22 cellular contexts compared by ENCODE assay signal in genomic region chr5:180606215-180606785, GRCh38. TPM values are rescaled to one million over a fixed set of nuclear protein-coding genes. Genes with fewer than 3 reads are reported as not detected.
DNase-seq lines count a peak whose midpoint lies in the region; ATAC-seq, FAIRE-seq and TF ChIP-seq lines count a peak whose summit lies in the region.
"Had no signal": no experiment of that assay in that cellular context is flagged by ENCODE, and none has a peak within 500 bp of the region (broad histone marks: within the 10 kb centered on the region; RNA-seq: fewer than 3 reads in every experiment).

No MANE protein-coding gene starts in this region.

- H3K4me2 ChIP-seq in IMR-90 (ENCODE audit: low read depth, low read length) (no peak overlapping the region), H1 (ENCODE audit: insufficient read depth in 1 of 2, low read depth in 2 of 2, low read length in 2 of 2) (no peak overlapping the region), osteoblast (ENCODE audit: insufficient read depth, low read length) (no peak overlapping the region)

- H4K5ac ChIP-seq in IMR-90 (ENCODE audit: low read depth, low read length) (no peak overlapping the region), H1 (ENCODE audit: insufficient read length, low read depth, low read length) (no peak overlapping the region)

- H2BK20ac ChIP-seq in IMR-90 (ENCODE audit: low read depth, low read length): no peak overlapping the region
- no peak overlapping the region for H2BK20ac ChIP-seq in H1 (ENCODE audit: low read length)

- TF ChIP-seq RAD21 in IMR-90 (IDR thresholded peaks at IDR 0.05; ENCODE audit: low read length) (no peak), H1 (IDR thresholded peaks at IDR 0.05 in 1 of 2, conservative IDR thresholded peaks at IDR 0.05 in 1 of 2; ENCODE audit: low read depth in 2 of 2, low read length in 2 of 2) (no peak)

- no peak overlapping the region for H2BK12ac ChIP-seq in H1 (ENCODE audit: low read depth, low read length)

- H3K79me1 ChIP-seq in IMR-90 (ENCODE audit: low read depth in 1 of 2, low read length in 2 of 2): no peaks in the 10 kb centered on the region
- H3K79me1 ChIP-seq in H1 (ENCODE audit: low read depth, low read length): no peaks in the 10 kb centered on the region

- CTCF ChIA-PET in activated CD4-positive, alpha-beta T cell treated with anti-CD3 and anti-CD28 coated beads for 36 hours (lab: Charles Lee): interaction anchor here (0.5 to 2.4 kb wide), 15 partner anchors 14 to 313 kb away, joined by 3 to 11 read pairs (median 3); partner anchors contain the start of gene SCGB3A1
- CTCF ChIA-PET in IMR-90 (lab: Yijun Ruan, JAX): interaction anchor here (0.6 to 1.2 kb wide), 2 partner anchors 13 to 683 kb away, joined by 3 to 8 read pairs; no protein-coding TSS in a partner anchor
- CTCF ChIA-PET in H1 (lab: Charles Lee; ENCODE audit: partially characterized antibody): interaction anchor here (0.6 to 7.4 kb wide), 47 partner anchors 7 to 554 kb away, joined by 3 to 52 read pairs (median 3); partner anchors contain the start of genes CNOT6 and SCGB3A1

- POLR2A ChIA-PET in activated CD4-positive, alpha-beta T cell treated with anti-CD3 and anti-CD28 coated beads for 36 hours (lab: Charles Lee): no interaction called here
- POLR2A ChIA-PET in IMR-90 (lab: Charles Lee; ENCODE audit: unreplicated experiment): interaction anchor here (0.6 kb wide), 1 partner anchor 276 kb away, joined by 4 read pairs; no protein-coding TSS in a partner anchor
- POLR2A ChIA-PET in H1 (lab: Charles Lee; ENCODE audit: partially characterized antibody): interaction anchor here (0.6 to 1.4 kb wide), 2 partner anchors 13 to 27 kb away, joined by 3 read pairs; no protein-coding TSS in a partner anchor

- no peak overlapping the region for H3K23ac ChIP-seq in IMR-90 (ENCODE audit: low read depth, low read length)
- no peak overlapping the region for H3K23ac ChIP-seq in H1 (ENCODE audit: insufficient read length)

- H4K8ac ChIP-seq in IMR-90 (ENCODE audit: low read depth in 2 of 2, low read length in 2 of 2): no peak overlapping the region
- H4K8ac ChIP-seq in H1 (ENCODE audit: extremely low read depth, insufficient read depth, low read length): peak overlapping the region; percentile 53; the same call in 1 of the 2 replicates

- TF ChIP-seq POLR2A in IMR-90 (IDR thresholded peaks at IDR 0.05; ENCODE audit: low read depth, low read length): no peak
- no peak for TF ChIP-seq POLR2A in H1 (IDR thresholded peaks at IDR 0.05; ENCODE audit: control extremely low read depth in 1 of 2, low read depth in 2 of 2, low read length in 2 of 2)

- H3K27me3 ChIP-seq in IMR-90 (ENCODE audit: control insufficient read depth, insufficient read depth, low read length): peaks cover 10% of the 10 kb centered on the region; the same call in 1 of the 2 replicates
- no peaks in the 10 kb centered on the region for H3K27me3 ChIP-seq in H1 (replicated peaks in 1 of 4; ENCODE audit: control insufficient read depth in 3 of 4, extremely low read depth in 1 of 4, insufficient read depth in 3 of 4, low read length in 3 of 4)
- no peaks in the 10 kb centered on the region for H3K27me3 ChIP-seq in osteoblast (ENCODE audit: insufficient read depth, low read length)
- H3K27me3 ChIP-seq in SJCRH30: no peaks in the 10 kb centered on the region; the same call in 1 of the 2 replicates
- H3K27me3 ChIP-seq: transverse colon had no signal

- H2BK120ac ChIP-seq in IMR-90 (ENCODE audit: low read depth, low read length) (no peak overlapping the region), H1 (replicated peaks; ENCODE audit: low read depth, low read length) (no peak overlapping the region)

- no peak overlapping the region for H2BK5ac ChIP-seq in IMR-90 (ENCODE audit: low read depth, low read length, poor library complexity, severe bottlenecking)
- peak overlapping the region; percentile 66; the same call in 1 of the 2 replicates for H2BK5ac ChIP-seq in H1 (ENCODE audit: low read depth, low read length)

- no peaks in the 10 kb centered on the region for H3K23me2 ChIP-seq in H1 (ENCODE audit: low read depth, low read length)

- H3K4ac ChIP-seq in IMR-90 (ENCODE audit: low read depth, low read length) (no peak overlapping the region), H1 (replicated peaks; ENCODE audit: insufficient read length, low read depth, low read length) (no peak overlapping the region)

- H3K79me2 ChIP-seq in H1 (ENCODE audit: control insufficient read depth in 1 of 2, insufficient read depth in 2 of 2, low read length in 2 of 2) (no peaks in the 10 kb centered on the region), osteoblast (ENCODE audit: insufficient read depth, low read length) (no peaks in the 10 kb centered on the region)

- no peaks in the 10 kb centered on the region; the same call in 1 of the 2 replicates for H4K20me1 ChIP-seq in IMR-90 (ENCODE audit: insufficient read depth, low read length)
- peaks cover 0 to 1% of the 10 kb centered on the region in 2 experiments for H4K20me1 ChIP-seq in H1 (replicated peaks in 1 of 2; ENCODE audit: control insufficient read depth in 1 of 2, insufficient read depth in 2 of 2, low read length in 2 of 2)
- H4K20me1 ChIP-seq in osteoblast (ENCODE audit: insufficient read depth, low read length): no peaks in the 10 kb centered on the region

- BruUV-seq in IMR-90 (replicated peaks; lab: Mats Ljungman, UMichigan): no TSS peak

- H3K56ac ChIP-seq in IMR-90 (ENCODE audit: extremely low read depth, insufficient read depth, low read length) (no peak overlapping the region), H1 (replicated peaks; ENCODE audit: insufficient read length, low read depth, low read length) (no peak overlapping the region)

- peak; percentile 9 for ATAC-seq in activated CD4-positive, alpha-beta T cell treated with anti-CD3 and anti-CD28 coated beads for 36 hours
- no peak for ATAC-seq in IMR-90 (ENCODE audit: low read depth)

- no peak overlapping the region for H3K27ac Mint-ChIP-seq in activated CD4-positive, alpha-beta T cell treated with anti-CD3 and anti-CD28 coated beads for 36 hours
- H3K27ac Mint-ChIP-seq: brain; effector memory CD8-positive, alpha-beta T cell had no signal

- peak overlapping the region; percentile 2 for H2AFZ ChIP-seq in IMR-90 (replicated peaks; ENCODE audit: low read length, poor library complexity)
- no peak overlapping the region for H2AFZ ChIP-seq in H1 (ENCODE audit: low read length)
- peak overlapping the region; percentile 3 for H2AFZ ChIP-seq in osteoblast (ENCODE audit: low read length)

- in situ Hi-C loops in IMR-90 (cut with MboI; ENCODE audit: low sequenced_read_pairs): no loop called here

- no peaks in the 10 kb centered on the region for H3K9me3 Mint-ChIP-seq in activated CD4-positive, alpha-beta T cell treated with anti-CD3 and anti-CD28 coated beads for 36 hours (ENCODE audit: low read depth)
- H3K9me3 Mint-ChIP-seq: brain; effector memory CD8-positive, alpha-beta T cell had no signal

- no peak for TF ChIP-seq EP300 in H1 (IDR thresholded peaks at IDR 0.05; ENCODE audit: borderline replicate concordance in 1 of 2, low read depth in 2 of 2, low read length in 2 of 2)

- intact Hi-C loops in activated CD4-positive, alpha-beta T cell treated with anti-CD3 and anti-CD28 coated beads for 36 hours (cut with DNase I, micrococcal nuclease): loop anchor here (1.0 to 5.0 kb wide), 5 partner anchors 81 to 313 kb away; partner anchors contain the start of gene CNOT6 (in 2 of the 2)
- intact Hi-C loops in IMR-90 (cut with micrococcal nuclease): loop anchor here (1.0 to 10.0 kb wide), 4 partner anchors 111 to 401 kb away; partner anchors contain the start of genes CNOT6, GFPT2 and RASGEF1C

- dilution Hi-C loops in IMR-90 (cut with HindIII; ENCODE audit: low sequenced_read_pairs, unreplicated experiment): no loop called here

- no peak overlapping the region for H3K9ac ChIP-seq in IMR-90 (ENCODE audit: low read depth, low read length)
- H3K9ac ChIP-seq in H1 (replicated peaks in 1 of 4; ENCODE audit: extremely low read depth in 1 of 4, low read depth in 3 of 4, low read length in 3 of 4): no peak overlapping the region

- H2AK5ac ChIP-seq in IMR-90 (ENCODE audit: low read depth, low read length) (no peak overlapping the region), H1 (ENCODE audit: low read depth, low read length) (no peak overlapping the region)

- no peak overlapping the region for H3K4me3 Mint-ChIP-seq in activated CD4-positive, alpha-beta T cell treated with anti-CD3 and anti-CD28 coated beads for 36 hours
- H3K4me3 Mint-ChIP-seq: brain; effector memory CD8-positive, alpha-beta T cell had no signal

- H3K4me1 Mint-ChIP-seq in activated CD4-positive, alpha-beta T cell treated with anti-CD3 and anti-CD28 coated beads for 36 hours: no peaks in the 10 kb centered on the region
- H3K4me1 Mint-ChIP-seq: brain had no signal

- H3K27me3 Mint-ChIP-seq in activated CD4-positive, alpha-beta T cell treated with anti-CD3 and anti-CD28 coated beads for 36 hours: no peaks in the 10 kb centered on the region
- H3K27me3 Mint-ChIP-seq: effector memory CD8-positive, alpha-beta T cell; IgD-negative memory B cell had no signal

- H3K36me3 Mint-ChIP-seq in activated CD4-positive, alpha-beta T cell treated with anti-CD3 and anti-CD28 coated beads for 36 hours (ENCODE audit: low read depth): no peaks in the 10 kb centered on the region
- H3K36me3 Mint-ChIP-seq: brain, IgD-negative memory B cell had no signal

- no peaks in the 10 kb centered on the region for H3K9me3 ChIP-seq in IMR-90 (ENCODE audit: control insufficient read depth, insufficient read depth, low read length)
- H3K9me3 ChIP-seq in H1 (ENCODE audit: insufficient read depth in 2 of 2, low read depth in 1 of 2, low read length in 1 of 2): no peaks in the 10 kb centered on the region
- no peaks in the 10 kb centered on the region for H3K9me3 ChIP-seq in osteoblast (ENCODE audit: low read depth, low read length)
- H3K9me3 ChIP-seq in SJCRH30 (replicated peaks): no peaks in the 10 kb centered on the region
- H3K9me3 ChIP-seq: transverse colon had no signal

- H4K91ac ChIP-seq in IMR-90 (ENCODE audit: insufficient read depth, low read depth, low read length) (no peak overlapping the region), H1 (replicated peaks; ENCODE audit: insufficient read length, low read length) (no peak overlapping the region)

- H3K14ac ChIP-seq in IMR-90 (replicated peaks; ENCODE audit: low read depth, low read length) (no peak overlapping the region), H1 (ENCODE audit: insufficient read length) (no peak overlapping the region)

- 38% methylated on average over 2 of the region's 21 CpGs; no CpG with 5 or more reads in 1 of the 2 experiments for WGBS in IMR-90 (ENCODE audit: extremely low coverage in 2 of 2, insufficient read length in 1 of 2), 2 experiments
- WGBS in H1 (ENCODE audit: extremely low coverage in 1 of 2, insufficient coverage in 1 of 2, insufficient read length in 1 of 2, insufficient replicate concordance in 2 of 2, low coverage in 1 of 2, low lambda C conversion rate in 2 of 2, missing lambda C conversion rate in 1 of 2), 2 experiments: 88% methylated on average over 21 of the region's 21 CpGs; no CpG with 5 or more reads in 1 of the 2 experiments

- no peaks in the 10 kb centered on the region for H3K9me1 ChIP-seq in IMR-90 (ENCODE audit: insufficient read depth, low read length)

- DNase-seq in activated CD4-positive, alpha-beta T cell treated with anti-CD3 and anti-CD28 coated beads for 36 hours: no peak
- DNase-seq in activated CD4-positive, alpha-beta T cell treated with anti-CD3 and anti-CD28 coated beads for 4 hours: no peak
- no peak for DNase-seq in IMR-90
- no peak for DNase-seq in H1 (ENCODE audit: low read depth in 1 of 2, low spot score in 2 of 2)
- peak; percentile 27 for DNase-seq in osteoblast (ENCODE audit: insufficient read length, low spot score, missing footprints)
- DNase-seq in SK-N-DZ (ENCODE audit: low spot score): no peak
- DNase-seq in SJCRH30: no peak
- DNase-seq in stimulated activated CD4-positive, alpha-beta T cell treated with anti-CD3 and anti-CD28 coated beads, Interleukin-12 subunit alpha, Interleukin-12 subunit beta, amount 100 ng/mL, for 4 hours: no peak
- DNase-seq: activated gamma-delta T cell, NCI-H1436 treated with DMSO at 0.1 percent for 48 hours, NCI-H2171, NCI-H524 treated with DMSO at 0.1 percent for 48 hours, SIG-M5 had no signal

- TF ChIP-seq CTCF in IMR-90 (conservative IDR thresholded peaks at IDR 0.05; ENCODE audit: low read depth, low read length) (no peak), H1 (IDR thresholded peaks at IDR 0.05; ENCODE audit: control extremely low read depth in 1 of 3, insufficient read depth in 1 of 3, low read depth in 1 of 3, low read length in 3 of 3) (no peak), osteoblast (IDR thresholded peaks at IDR 0.05; ENCODE audit: extremely low read depth, low read depth, low read length) (no peak)

- H3K27ac ChIP-seq in IMR-90 (ENCODE audit: insufficient read depth, low read length) (no peak overlapping the region), H1 (ENCODE audit: low read depth, low read length) (no peak overlapping the region), osteoblast (ENCODE audit: low read depth, low read length) (no peak overlapping the region), SJCRH30 (no peak overlapping the region)
- H3K27ac ChIP-seq: transverse colon had no signal

- no peak overlapping the region for H2AK9ac ChIP-seq in IMR-90 (replicated peaks; ENCODE audit: low read depth, low read length, poor library complexity)

- H2BK15ac ChIP-seq in IMR-90 (ENCODE audit: low read depth, low read length) (no peak overlapping the region), H1 (ENCODE audit: low read length) (no peak overlapping the region)

- no peaks in the 10 kb centered on the region for H3K36me3 ChIP-seq in IMR-90 (ENCODE audit: control insufficient read depth, insufficient read depth, low read length)
- H3K36me3 ChIP-seq in H1 (ENCODE audit: control insufficient read depth in 2 of 4, insufficient read depth in 4 of 4, low read length in 3 of 4): no peaks in the 10 kb centered on the region
- H3K36me3 ChIP-seq in osteoblast (ENCODE audit: insufficient read depth, low read length): no peaks in the 10 kb centered on the region
- H3K36me3 ChIP-seq in SJCRH30: no peaks in the 10 kb centered on the region
- H3K36me3 ChIP-seq: transverse colon had no signal

- no peak overlapping the region for H3K18ac ChIP-seq in IMR-90 (ENCODE audit: low read depth, low read length)
- H3K18ac ChIP-seq in H1 (ENCODE audit: extremely low read depth, low read length): no peak overlapping the region

- FAIRE-seq in H1 (lab: Jason Lieb, UNC): no peak

- H3K4me1 ChIP-seq in IMR-90 (ENCODE audit: control insufficient read depth, insufficient read depth, low read length): no peaks in the 10 kb centered on the region
- H3K4me1 ChIP-seq in H1 (replicated peaks in 1 of 4; ENCODE audit: control insufficient read depth in 3 of 4, insufficient read depth in 4 of 4, low read length in 3 of 4): no peaks in the 10 kb centered on the region; a peak in 1 of 7 replicates
- no peaks in the 10 kb centered on the region for H3K4me1 ChIP-seq in osteoblast (ENCODE audit: insufficient read depth, low read length)
- H3K4me1 ChIP-seq in SJCRH30: no peaks in the 10 kb centered on the region
- H3K4me1 ChIP-seq: transverse colon had no signal

- H3K4me3 ChIP-seq in IMR-90 (ENCODE audit: insufficient read depth, low read depth, low read length): no peak overlapping the region
- no peak overlapping the region for H3K4me3 ChIP-seq in H1 (ENCODE audit: extremely low read depth in 1 of 4, insufficient read depth in 2 of 4, low read depth in 3 of 4, low read length in 4 of 4)
- no peak overlapping the region for H3K4me3 ChIP-seq in osteoblast (ENCODE audit: insufficient read depth, low read length)
- H3K4me3 ChIP-seq in SJCRH30: no peak overlapping the region
- H3K4me3 ChIP-seq: transverse colon had no signal

RNA-seq across cellular contexts. Expression of gene SCGB3A1, which starts 15.0 kb away (rescaled TPM):
- not detected for total RNA-seq in activated CD4-positive, alpha-beta T cell treated with anti-CD3 and anti-CD28 coated beads for 36 hours
- total RNA-seq in IMR-90 (2012; rRNA removed): not detected in 2 replicates
- polyA plus RNA-seq in IMR-90 (2012; rRNA removed): not detected in 2 replicates
- not detected in 2 replicates for polyA plus RNA-seq in IMR-90 (2012; cell fraction: cytosol; rRNA removed)
- polyA plus RNA-seq in IMR-90 (2012; cell fraction: nucleus; rRNA removed; ENCODE audit: low replicate concordance): not detected in 2 replicates
- total RNA-seq in H1 (2021; fragmentation: NEBNext Ultra II Directional; extraction: Animal tissue kit (Norgen Biotek cat#: 25700)): not detected in 2 replicates
- polyA plus RNA-seq in H1 (2011; rRNA removed): 0.20 TPM in 1 of 2 replicates, not detected in the other
- polyA plus RNA-seq in H1 (2011; cell fraction: cytosol; rRNA removed): not detected
- polyA plus RNA-seq in H1 (2011; cell fraction: nucleus; rRNA removed): 0.31 TPM
- polyA plus RNA-seq in H1 (2012, experiment 1 of 2): not detected in 4 replicates
- not detected for polyA plus RNA-seq in H1 (2012, experiment 2 of 2)
- polyA plus RNA-seq in H1 (2013, experiment 1 of 2): 0.18 TPM
- 0.24 TPM for polyA plus RNA-seq in H1 (2013, experiment 2 of 2)
- not detected in 2 replicates for polyA minus RNA-seq in H1 (2011; rRNA and poly(A)+ RNA removed)
- not detected for polyA minus RNA-seq in H1 (2011; cell fraction: cytosol; rRNA and poly(A)+ RNA removed)
- not detected for polyA minus RNA-seq in H1 (2011; cell fraction: nucleus; rRNA and poly(A)+ RNA removed)
- not detected in 2 replicates for total RNA-seq in osteoblast
- not detected in 2 replicates for polyA plus RNA-seq in SK-N-DZ (2014; cell fraction: cytosol; rRNA removed)
- polyA plus RNA-seq in SK-N-DZ (2014; cell fraction: nucleus; rRNA removed): not detected in 2 replicates
- total RNA-seq in SJCRH30 (2014; rRNA removed; shearing (Covaris generic)): not detected in 2 replicates
- total RNA-seq: Daoy; kidney epithelial cell; myocyte; omental fat pad; T-helper 1 cell treated with Interleukin-12 subunit alpha and Interleukin-12 subunit beta and Interleukin-4 antibody, amounts not matched to agents 30 ng/mL and 1 ng/mL, for 36 hours; transverse colon had no signal
- polyA plus RNA-seq: IgD-negative memory B cell had no signal

RNA-seq across cellular contexts. Expression of gene FLT4, which starts 43.1 kb away (rescaled TPM):
- total RNA-seq in activated CD4-positive, alpha-beta T cell treated with anti-CD3 and anti-CD28 coated beads for 36 hours: under 1 TPM; 0.75 to 0.98 TPM
- total RNA-seq in IMR-90 (2012; rRNA removed) (under 0.01 and 0.28 TPM in 2 replicates), osteoblast (not detected in 2 replicates)
- polyA plus RNA-seq in IMR-90 (2012; rRNA removed) (0.07 TPM in 2 replicates), H1 (2011; rRNA removed) (6.5 and 8.5 TPM in 2 replicates)
- polyA plus RNA-seq in IMR-90 (2012; cell fraction: cytosol; rRNA removed): 0.01 and 0.18 TPM in 2 replicates
- polyA plus RNA-seq in IMR-90 (2012; cell fraction: nucleus; rRNA removed; ENCODE audit: low replicate concordance): 0.44 and 0.55 TPM in 2 replicates
- total RNA-seq in H1 (2021; fragmentation: NEBNext Ultra II Directional; extraction: Animal tissue kit (Norgen Biotek cat#: 25700)): 7.7 TPM in 2 replicates
- 8.5 TPM for polyA plus RNA-seq in H1 (2011; cell fraction: cytosol; rRNA removed)
- polyA plus RNA-seq in H1 (2011; cell fraction: nucleus; rRNA removed): 32.2 TPM
- 6.1 to 9.2 TPM (median 6.8 TPM) in 4 replicates for polyA plus RNA-seq in H1 (2012, experiment 1 of 2)
- polyA plus RNA-seq in H1 (2012, experiment 2 of 2): 6.1 TPM
- 7.0 TPM for polyA plus RNA-seq in H1 (2013, experiment 1 of 2)
- polyA plus RNA-seq in H1 (2013, experiment 2 of 2): 7.1 TPM
- polyA minus RNA-seq in H1 (2011; rRNA and poly(A)+ RNA removed): 7.1 and 11.7 TPM in 2 replicates
- polyA minus RNA-seq in H1 (2011; cell fraction: cytosol; rRNA and poly(A)+ RNA removed): 8.1 TPM
- 14.3 TPM for polyA minus RNA-seq in H1 (2011; cell fraction: nucleus; rRNA and poly(A)+ RNA removed)
- polyA plus RNA-seq in SK-N-DZ (2014; cell fraction: cytosol; rRNA removed): 1.2 and 1.5 TPM in 2 replicates
- 1.3 and 5.8 TPM in 2 replicates for polyA plus RNA-seq in SK-N-DZ (2014; cell fraction: nucleus; rRNA removed)
- 0.08 TPM in 1 of 2 replicates, not detected in the other for total RNA-seq in SJCRH30 (2014; rRNA removed; shearing (Covaris generic))
